Comparison of ENCODE assay signal across 8 cellular contexts in genomic region chr1:42335809-42336518, GRCh38. TPM values are rescaled to one million over a fixed set of nuclear protein-coding genes. Genes with fewer than 3 reads are reported as not detected.
DNase-seq lines count a peak whose midpoint lies in the region; ATAC-seq and TF ChIP-seq lines count a peak whose summit lies in the region.

No MANE protein-coding gene starts in this region.

- DNase-seq in Calu3 (no peak), HFFc6 (peak; percentile 44), PC-9 (peak in 1 of 2 experiments; percentile 93), SW 1271 (lab: John Stamatoyannopoulos, UW) (no peak)
- DNase-seq in effector memory CD8-positive, alpha-beta T cell, result no peak
- DNase-seq in stimulated activated CD4-positive, alpha-beta T cell treated with anti-CD3 and anti-CD28 coated beads, Interleukin-2, amount 100 ng/mL, for 48 hours, result no peak

- H3K4me3 Mint-ChIP-seq in Calu3 (ENCODE audit: low read depth, unreplicated experiment) (peak overlapping the region; percentile 89), HFFc6 (peak overlapping the region; percentile 91)
- peak overlapping the region; percentile 84 to 88 for H3K4me3 Mint-ChIP-seq in effector memory CD8-positive, alpha-beta T cell

- peak overlapping the region; percentile 90 for H2AFZ ChIP-seq in PC-9

- POLR2A ChIA-PET in PC-9 (lab: Charles Lee; ENCODE audit: unreplicated experiment), result no interaction called here

- peaks cover 54% of the 10 kb centered on the region for H3K4me1 Mint-ChIP-seq in Calu3 (ENCODE audit: low read depth, unreplicated experiment)
- H3K4me1 Mint-ChIP-seq in HFFc6 (ENCODE audit: low read depth), result peaks cover 43% of the 10 kb centered on the region
- peaks cover 27 to 34% of the 10 kb centered on the region in 2 donors for H3K4me1 Mint-ChIP-seq in effector memory CD8-positive, alpha-beta T cell (ENCODE audit: low read depth in 2 of 2)

- H3K36me3 ChIP-seq in PC-9 (ENCODE audit: low read depth), result no peaks in the 10 kb centered on the region
- no peaks in the 10 kb centered on the region for H3K36me3 ChIP-seq in mucosa of stomach (ENCODE audit: control insufficient read depth, insufficient read depth, low read length)

- no peaks in the 10 kb centered on the region for H3K9me3 Mint-ChIP-seq in Calu3 (ENCODE audit: low read depth, unreplicated experiment)
- no peaks in the 10 kb centered on the region for H3K9me3 Mint-ChIP-seq in HFFc6
- no peaks in the 10 kb centered on the region for H3K9me3 Mint-ChIP-seq in effector memory CD8-positive, alpha-beta T cell

- peak overlapping the region; percentile 97 for H3K9ac ChIP-seq in mucosa of stomach (ENCODE audit: low read length)

- H3K27me3 Mint-ChIP-seq in Calu3 (ENCODE audit: unreplicated experiment), result no peaks in the 10 kb centered on the region
- no peaks in the 10 kb centered on the region for H3K27me3 Mint-ChIP-seq in HFFc6 (ENCODE audit: insufficient read depth)
- H3K27me3 Mint-ChIP-seq in effector memory CD8-positive, alpha-beta T cell, result no peaks in the 10 kb centered on the region

- peak overlapping the region; percentile 85 for H3K4me3 ChIP-seq in PC-9
- H3K4me3 ChIP-seq in mucosa of stomach (ENCODE audit: low read length), result peak overlapping the region; percentile 85

- H4K20me1 ChIP-seq in PC-9 (ENCODE audit: insufficient read depth), result peaks cover 31% of the 10 kb centered on the region

- H3K79me2 ChIP-seq in PC-9 (ENCODE audit: low read depth), result peaks cover 59% of the 10 kb centered on the region

- no peaks in the 10 kb centered on the region for H3K9me3 ChIP-seq in PC-9 (ENCODE audit: insufficient read depth, low read depth)
- no peaks in the 10 kb centered on the region for H3K9me3 ChIP-seq in mucosa of stomach (ENCODE audit: control insufficient read depth, low read length)

- CTCF ChIA-PET in Calu3 (lab: Charles Lee) (interaction anchor here (0.6 to 0.7 kb wide), 3 partner anchors 65 to 431 kb away, joined by 3 to 6 read pairs (median 6); partner anchors contain the start of genes C1orf50 and P3H1), PC-9 (lab: Charles Lee) (no interaction called here)

- H3F3A ChIP-seq in PC-9 (ENCODE audit: insufficient read depth, low read depth), result peaks cover 46% of the 10 kb centered on the region

- BruUV-seq in Calu3 (replicated peaks; lab: Mats Ljungman, UMichigan) (TSS peak; percentile 86), PC-9 (replicated peaks; lab: Mats Ljungman, UMichigan) (TSS peak; percentile 78)

- intact Hi-C loops in Calu3 (cut with micrococcal nuclease; ENCODE audit: unreplicated experiment), result no loop called here
- intact Hi-C loops in PC-9 (cut with micrococcal nuclease; ENCODE audit: unreplicated experiment), result loop anchor here (1.0 to 10.0 kb wide), 4 partner anchors 120 to 349 kb away; partner anchors contain the start of genes PPCS, YBX1 and ZMYND12

- ATAC-seq in effector memory CD8-positive, alpha-beta T cell (replicated peaks), result no peak
- no peak for ATAC-seq in HG02870 (IDR thresholded peaks at IDR 0.05; ENCODE audit: unreplicated experiment)

- H3K36me3 Mint-ChIP-seq in Calu3 (ENCODE audit: insufficient read depth, unreplicated experiment) (peaks cover 33% of the 10 kb centered on the region), HFFc6 (ENCODE audit: low read depth) (no peaks in the 10 kb centered on the region)
- peaks cover 3% of the 10 kb centered on the region for H3K36me3 Mint-ChIP-seq in effector memory CD8-positive, alpha-beta T cell (ENCODE audit: insufficient read depth)

- peak overlapping the region; percentile 78 for H3K4me2 ChIP-seq in PC-9

- H3K27me3 ChIP-seq in PC-9 (ENCODE audit: insufficient read depth, low read depth), result no peaks in the 10 kb centered on the region
- no peaks in the 10 kb centered on the region for H3K27me3 ChIP-seq in mucosa of stomach (ENCODE audit: control insufficient read depth, insufficient read depth, low read length)

- TF ChIP-seq CTCF in Calu3 (IDR thresholded peaks at IDR 0.05; ENCODE audit: unreplicated experiment) (no peak), HFFc6 (IDR thresholded peaks at IDR 0.05) (no peak), PC-9 (conservative IDR thresholded peaks at IDR 0.05) (no peak)

- H3K4me1 ChIP-seq in PC-9 (replicated peaks; ENCODE audit: insufficient read depth) (peaks cover 65% of the 10 kb centered on the region), mucosa of stomach (ENCODE audit: control insufficient read depth, insufficient read depth, low read length) (peaks cover 39% of the 10 kb centered on the region)

- peak overlapping the region; percentile 89 for H3K27ac Mint-ChIP-seq in Calu3 (ENCODE audit: unreplicated experiment)
- peak overlapping the region; percentile 81 for H3K27ac Mint-ChIP-seq in HFFc6
- H3K27ac Mint-ChIP-seq in effector memory CD8-positive, alpha-beta T cell, result peak overlapping the region; percentile 90

- H3K27ac ChIP-seq in PC-9, result peak overlapping the region; percentile 84

- no peaks in the 10 kb centered on the region for H3K9me2 ChIP-seq in PC-9 (ENCODE audit: insufficient read depth)

RNA-seq across cellular contexts. Expression of gene FOXJ3, which starts 0.9 kb away (rescaled TPM):
- 51.4 and 52.4 TPM in 2 replicates for total RNA-seq in Calu3 (2022)
- total RNA-seq in HFFc6 (2021; fragmentation: NEBNext Ultra II Directional; extraction: Animal tissue kit (Norgen Biotek cat#: 25700)), result 10 to 100 TPM; 24.5 to 31.3 (median 28.9) TPM
- total RNA-seq in PC-9 (2021), result 46.7 and 60.4 TPM in 2 replicates

RNA-seq across cellular contexts. Expression of gene RIMKLA, which starts 44.6 kb away (rescaled TPM):
- total RNA-seq in Calu3 (2022) (0.95 and 1.3 TPM in 2 replicates), PC-9 (2021) (0.35 and 0.48 TPM in 2 replicates)
- not detected for total RNA-seq in HFFc6 (2021; fragmentation: NEBNext Ultra II Directional; extraction: Animal tissue kit (Norgen Biotek cat#: 25700))
